Comparison of ENCODE assay signal across 8 cellular contexts in the genomic region with DNA sequence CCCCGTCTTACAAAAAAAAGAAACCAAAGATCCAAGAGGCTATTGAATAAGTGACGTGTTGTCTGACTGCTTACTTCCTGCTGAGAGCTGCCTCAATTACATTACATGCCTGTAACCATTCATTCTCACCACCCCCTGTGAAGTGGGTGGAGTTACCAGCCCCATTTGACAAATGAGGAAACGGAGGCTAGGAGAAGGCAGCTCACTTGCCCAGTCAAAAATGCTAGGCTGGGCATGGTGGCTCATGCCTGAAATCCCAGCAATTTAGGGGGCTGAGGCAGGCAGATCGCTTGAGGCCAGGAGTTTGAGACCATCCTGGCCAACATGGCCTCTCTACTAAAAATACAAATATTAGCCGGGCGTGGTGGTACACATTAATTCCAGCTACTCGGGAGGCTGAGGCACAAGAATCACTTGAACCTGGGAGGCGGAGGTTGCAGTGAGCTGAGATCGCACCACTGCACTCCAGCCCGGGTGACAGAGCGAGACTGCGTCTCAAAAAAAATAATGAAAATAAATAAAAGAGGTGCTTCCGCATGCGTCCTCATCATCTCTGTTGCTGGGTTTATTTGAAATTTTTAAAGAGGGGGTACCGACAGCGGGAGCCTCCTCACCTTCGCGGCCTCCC. TPM values are rescaled to one million over a fixed set of nuclear protein-coding genes. Genes with fewer than 3 reads are reported as not detected.
DNase-seq lines count a peak whose midpoint lies in the region; ATAC-seq lines count a peak whose summit lies in the region.

No MANE protein-coding gene starts in this region.

- no peaks in the 10 kb centered on the region for H3K9me3 Mint-ChIP-seq in memory B cell

- H3K36me3 Mint-ChIP-seq in memory B cell, result peaks cover 11% of the 10 kb centered on the region

- H3K4me3 Mint-ChIP-seq in memory B cell, result peak overlapping the region; percentile 94

- intact Hi-C loops in Right ventricle myocardium inferior (cut with DNase I) (no loop called here), cardiac septum (cut with DNase I) (loop anchor here (5.0 kb wide), 1 partner anchor 166 kb away; the partner anchor contains the start of gene DOT1L)

- H3K27ac Mint-ChIP-seq in memory B cell, result peak overlapping the region; percentile 95

- ATAC-seq in Right ventricle myocardium inferior (peak; percentile 30), memory B cell (ENCODE audit: low read depth) (peak; percentile 37), HG02759 (IDR thresholded peaks at IDR 0.05; ENCODE audit: unreplicated experiment) (no peak)

- H3K27me3 Mint-ChIP-seq in memory B cell, result no peaks in the 10 kb centered on the region

- peak; percentile 51 for DNase-seq in Right ventricle myocardium inferior (ENCODE audit: missing footprints)
- DNase-seq in cardiac septum (ENCODE audit: low spot score), result no peak
- peak; percentile 79 for DNase-seq in NCI-H2029 (lab: John Stamatoyannopoulos, UW)
- DNase-seq in activated CD4-positive, alpha-beta T cell treated with anti-CD3 and anti-CD28 coated beads for 1 hour, result peak; percentile 26
- peak; percentile 40 for DNase-seq in effector CD4-positive, alpha-beta T cell
- no peak for DNase-seq in memory B cell (ENCODE audit: low spot score in 2 of 2)
- peak; percentile 70 for DNase-seq in stimulated activated CD8-positive, alpha-beta memory T cell treated with anti-CD3 and anti-CD28 coated beads, Interleukin-4, amount 100 ng/mL, for 48 hours

- H3K4me1 Mint-ChIP-seq in memory B cell, result peaks cover 64% of the 10 kb centered on the region

RNA-seq across cellular contexts. Expression of gene LSM7, which starts 0.5 kb away (rescaled TPM):
- total RNA-seq in Right ventricle myocardium inferior (46.7 TPM), cardiac septum (42.7 TPM)

RNA-seq across cellular contexts. Expression of gene SPPL2B, which starts 0.6 kb away (rescaled TPM):
- total RNA-seq in Right ventricle myocardium inferior (24.9 TPM), cardiac septum (27.4 TPM)

RNA-seq across cellular contexts. Expression of gene LINGO3, which starts 19.9 kb away (rescaled TPM):
- total RNA-seq in Right ventricle myocardium inferior (not detected), cardiac septum (not detected)

RNA-seq across cellular contexts. Expression of gene TMPRSS9, which starts 32.2 kb away (rescaled TPM):
- total RNA-seq in Right ventricle myocardium inferior, result not detected
- not detected for total RNA-seq in cardiac septum

RNA-seq across cellular contexts. Expression of gene PEAK3, which starts 45.9 kb away (rescaled TPM):
- 0.68 TPM for total RNA-seq in Right ventricle myocardium inferior
- 0.19 TPM for total RNA-seq in cardiac septum

Comparison
In these comparisons a context has a peak if more than half of its experiments do, and no peak if none do; other contexts are left out.
1. DNase-seq: peak in Right ventricle myocardium inferior (single experiment), NCI-H2029 (single experiment), activated CD4-positive, alpha-beta T cell treated with anti-CD3 and anti-CD28 coated beads for 1 hour (single experiment), effector CD4-positive, alpha-beta T cell (single experiment) and stimulated activated CD8-positive, alpha-beta memory T cell treated with anti-CD3 and anti-CD28 coated beads, Interleukin-4, amount 100 ng/mL, for 48 hours (single experiment); none in cardiac septum (single experiment) and memory B cell (0 of 2).